ENCODE assay signal across 13 cellular contexts in the genomic region with DNA sequence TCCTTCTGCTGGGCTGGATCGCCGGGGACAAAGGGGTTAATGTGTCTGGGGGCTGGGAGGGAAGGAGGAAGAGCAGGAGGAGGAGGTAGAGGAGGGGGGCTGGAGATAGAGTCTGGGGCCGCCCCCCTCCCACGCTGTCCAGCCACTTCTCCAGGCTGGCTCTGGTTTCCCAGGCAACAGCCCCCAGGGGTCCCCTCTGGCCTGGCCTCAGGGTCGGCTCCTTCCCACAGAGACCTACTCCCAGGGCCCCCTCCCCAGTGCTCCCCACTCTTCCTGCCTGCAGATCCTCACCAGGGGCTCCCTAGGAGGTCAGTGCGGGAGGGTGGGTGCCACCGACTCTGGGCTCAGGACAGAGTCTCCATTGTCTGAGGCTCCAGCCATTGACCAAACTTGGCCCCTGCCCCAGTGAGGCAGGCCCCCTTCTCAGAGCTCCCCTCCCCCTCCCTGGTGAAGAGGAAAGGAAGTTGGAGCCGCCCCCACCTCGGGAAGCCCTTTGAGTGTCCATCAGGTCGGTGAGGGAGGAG. TPM values are rescaled to one million over a fixed set of nuclear protein-coding genes. Genes with fewer than 3 reads are reported as not detected.
A peak's percentile ranks its signal among the peaks of the same experiment; 100 is the strongest.
DNase-seq lines count a peak whose midpoint lies in the region; ATAC-seq and TF ChIP-seq lines count a peak whose summit lies in the region.
"Had no signal": no experiment of that assay in that cellular context is flagged by ENCODE, and none has a peak within 500 bp of the region (broad histone marks: within the 10 kb centered on the region; RNA-seq: fewer than 3 reads in every experiment).

No MANE protein-coding gene starts in this region.

- BruUV-seq in Calu3 (replicated peaks; lab: Mats Ljungman, UMichigan): no TSS peak
- BruUV-seq in Caco-2 (replicated peaks; lab: Mats Ljungman, UMichigan): no TSS peak

- CTCF ChIA-PET in Calu3 (lab: Charles Lee) (interaction anchor here (1.3 to 1.4 kb wide), 2 partner anchors 13 to 33 kb away, joined by 3 to 5 read pairs; no protein-coding TSS in a partner anchor), Caco-2 (lab: Charles Lee) (interaction anchor here (0.5 to 4.7 kb wide), 9 partner anchors 9 to 129 kb away, joined by 3 to 76 read pairs (median 4); no protein-coding TSS in a partner anchor)

- peak overlapping the region; percentile 34 for H3K4me3 Mint-ChIP-seq in Calu3 (ENCODE audit: low read depth, unreplicated experiment)
- H3K4me3 Mint-ChIP-seq in stimulated activated naive CD8-positive, alpha-beta T cell treated with anti-CD3 and anti-CD28 coated beads, Interleukin-15, amount 100 ng/mL, for 72 hours: no peak overlapping the region
- no peak overlapping the region for H3K4me3 Mint-ChIP-seq in Caco-2 (ENCODE audit: unreplicated experiment)
- H3K4me3 Mint-ChIP-seq: activated naive CD4-positive, alpha-beta T cell treated with anti-CD3 and anti-CD28 coated beads, Interleukin-2, amount 50 U/mL, for 24 hours had no signal

- TF ChIP-seq CTCF in Calu3 (IDR thresholded peaks at IDR 0.05; ENCODE audit: unreplicated experiment): no peak
- TF ChIP-seq CTCF in Caco-2 (IDR thresholded peaks at IDR 0.05; ENCODE audit: insufficient read depth in 1 of 2, low read depth in 1 of 2, low read length in 1 of 2, severe bottlenecking in 1 of 2, unreplicated experiment in 1 of 2): no peak

- H3K27me3 Mint-ChIP-seq in Calu3 (ENCODE audit: unreplicated experiment) (no peaks in the 10 kb centered on the region), Caco-2 (ENCODE audit: insufficient read depth, unreplicated experiment) (no peaks in the 10 kb centered on the region)
- H3K27me3 Mint-ChIP-seq in stimulated activated naive CD8-positive, alpha-beta T cell treated with anti-CD3 and anti-CD28 coated beads, Interleukin-15, amount 100 ng/mL, for 72 hours: peaks cover 18% of the 10 kb centered on the region
- H3K27me3 Mint-ChIP-seq: activated naive CD4-positive, alpha-beta T cell treated with anti-CD3 and anti-CD28 coated beads, Interleukin-2, amount 50 U/mL, for 24 hours had no signal

- H3K36me3 Mint-ChIP-seq in Calu3 (ENCODE audit: insufficient read depth, unreplicated experiment): peaks cover 10% of the 10 kb centered on the region
- H3K36me3 Mint-ChIP-seq in Caco-2 (ENCODE audit: insufficient read depth, unreplicated experiment): no peaks in the 10 kb centered on the region
- H3K36me3 Mint-ChIP-seq: activated naive CD4-positive, alpha-beta T cell treated with anti-CD3 and anti-CD28 coated beads, Interleukin-2, amount 50 U/mL, for 24 hours had no signal

- POLR2A ChIA-PET in Caco-2 (lab: Charles Lee): interaction anchor here (0.5 kb wide), 1 partner anchor 71 kb away, joined by 5 read pairs; no protein-coding TSS in a partner anchor

- no peaks in the 10 kb centered on the region for H3K27me3 ChIP-seq in Caco-2 (replicated peaks; ENCODE audit: control insufficient read depth, insufficient read depth, low read length)

- no peak overlapping the region for H3K4me3 ChIP-seq in Caco-2 (ENCODE audit: low read depth, low read length)

- peaks cover 40% of the 10 kb centered on the region for H3K4me1 Mint-ChIP-seq in Calu3 (ENCODE audit: low read depth, unreplicated experiment)
- no peaks in the 10 kb centered on the region for H3K4me1 Mint-ChIP-seq in stimulated activated naive CD8-positive, alpha-beta T cell treated with anti-CD3 and anti-CD28 coated beads, Interleukin-15, amount 100 ng/mL, for 72 hours
- H3K4me1 Mint-ChIP-seq in Caco-2 (ENCODE audit: low read depth, unreplicated experiment): peaks cover 21% of the 10 kb centered on the region
- H3K4me1 Mint-ChIP-seq: activated naive CD4-positive, alpha-beta T cell treated with anti-CD3 and anti-CD28 coated beads, Interleukin-2, amount 50 U/mL, for 24 hours had no signal

- ATAC-seq in stimulated activated naive CD8-positive, alpha-beta T cell treated with anti-CD3 and anti-CD28 coated beads, Interleukin-15, amount 100 ng/mL, for 72 hours: no peak

- intact Hi-C loops in Calu3 (cut with micrococcal nuclease; ENCODE audit: unreplicated experiment): no loop called here
- intact Hi-C loops in Caco-2 (cut with micrococcal nuclease; ENCODE audit: unreplicated experiment): loop anchor here (1.0 to 2.0 kb wide), 2 partner anchors 33 to 79 kb away; no protein-coding TSS in a partner anchor

- H3K27ac Mint-ChIP-seq in Calu3 (ENCODE audit: unreplicated experiment) (no peak overlapping the region), Caco-2 (ENCODE audit: unreplicated experiment) (no peak overlapping the region)
- no peak overlapping the region for H3K27ac Mint-ChIP-seq in stimulated activated naive CD8-positive, alpha-beta T cell treated with anti-CD3 and anti-CD28 coated beads, Interleukin-15, amount 100 ng/mL, for 72 hours
- H3K27ac Mint-ChIP-seq: activated naive CD4-positive, alpha-beta T cell treated with anti-CD3 and anti-CD28 coated beads, Interleukin-2, amount 50 U/mL, for 24 hours had no signal

- H3K4me1 ChIP-seq in Caco-2: peaks cover 39% of the 10 kb centered on the region

- H3K36me3 ChIP-seq in Caco-2 (ENCODE audit: control insufficient read depth, insufficient read depth, low read length): no peaks in the 10 kb centered on the region; the same call in 1 of the 2 replicates

- DNase-seq in Calu3: no peak
- peak; percentile 25 for DNase-seq in cerebellar cortex (ENCODE audit: low spot score)
- peak; percentile 67 for DNase-seq in islet precursor cell
- DNase-seq in putamen (ENCODE audit: low spot score): peak; percentile 54
- DNase-seq in stimulated activated naive CD8-positive, alpha-beta T cell treated with anti-CD3 and anti-CD28 coated beads, Interleukin-15, amount 100 ng/mL, for 72 hours: no peak
- no peak for DNase-seq in NAMALWA (ENCODE audit: low spot score)
- DNase-seq in NCI-H128 (lab: John Stamatoyannopoulos, UW; ENCODE audit: unreplicated experiment): no peak
- no peak for DNase-seq in Caco-2
- DNase-seq: cortex of kidney, GOT3, kidney, NCI-H2171 treated with DMSO at 0.1 percent for 48 hours had no signal

- H3K9me3 Mint-ChIP-seq in Calu3 (ENCODE audit: low read depth, unreplicated experiment) (peaks cover 4% of the 10 kb centered on the region), Caco-2 (ENCODE audit: unreplicated experiment) (no peaks in the 10 kb centered on the region)
- H3K9me3 Mint-ChIP-seq in stimulated activated naive CD8-positive, alpha-beta T cell treated with anti-CD3 and anti-CD28 coated beads, Interleukin-15, amount 100 ng/mL, for 72 hours: no peaks in the 10 kb centered on the region
- H3K9me3 Mint-ChIP-seq: activated naive CD4-positive, alpha-beta T cell treated with anti-CD3 and anti-CD28 coated beads, Interleukin-2, amount 50 U/mL, for 24 hours had no signal

- no peaks in the 10 kb centered on the region for H3K9me3 ChIP-seq in Caco-2

RNA-seq across cellular contexts. Expression of gene ARHGEF10L, which starts 34.1 kb away (rescaled TPM):
- total RNA-seq in Calu3 (2022): 19.6 and 20.1 TPM in 2 replicates
- total RNA-seq in Caco-2 (2022): 31.3 and 34.0 TPM in 2 replicates

Comparison
In these comparisons a context has a peak if more than half of its experiments do, and no peak if none do; other contexts are left out.
1. DNase-seq: peak in cerebellar cortex (single experiment), islet precursor cell (single experiment) and putamen (single experiment); none in Calu3 (single experiment), stimulated activated naive CD8-positive, alpha-beta T cell treated with anti-CD3 and anti-CD28 coated beads, Interleukin-15, amount 100 ng/mL, for 72 hours (0 of 2), NAMALWA (single experiment), NCI-H128 (single experiment) and Caco-2 (0 of 2).